In genomic region chr12:120215766-120216735, GRCh38 we compare ENCODE assay signal across 23 cellular contexts. TPM values are rescaled to one million over a fixed set of nuclear protein-coding genes. Genes with fewer than 3 reads are reported as not detected.
DNase-seq lines count a peak whose midpoint lies in the region; ATAC-seq and TF ChIP-seq lines count a peak whose summit lies in the region.
"Had no signal": no experiment of that assay in that cellular context is flagged by ENCODE, and none has a peak within 500 bp of the region (broad histone marks: within the 10 kb centered on the region; RNA-seq: fewer than 3 reads in every experiment).

No MANE protein-coding gene starts in this region.

- DNase-seq in activated naive CD4-positive, alpha-beta T cell treated with anti-CD3 and anti-CD28 coated beads, Interleukin-2, amount 50 U/mL, for 72 hours (ENCODE audit: low spot score in 2 of 2), result no peak
- DNase-seq in activated naive CD4-positive, alpha-beta T cell treated with anti-CD3 and anti-CD28 coated beads for 36 hours, result no peak
- no peak for DNase-seq in RWPE1 (ENCODE audit: low spot score)
- no peak for DNase-seq in glutamatergic neuron
- DNase-seq in stimulated activated effector memory CD8-positive, alpha-beta T cell treated with anti-CD3 and anti-CD28 coated beads, Interleukin-12 subunit alpha, Interleukin-12 subunit beta, amount 100 ng/mL, for 72 hours (ENCODE audit: low spot score in 2 of 2), result no peak
- no peak for DNase-seq in effector CD8-positive, alpha-beta T cell (lab: John Stamatoyannopoulos, UW)
- DNase-seq in hepatocyte (ENCODE audit: low spot score), result no peak
- DNase-seq: activated CD4-positive, alpha-beta memory T cell treated with anti-CD3 and anti-CD28 coated beads for 36 hours; adrenal gland; caudate nucleus; DMS79; effector CD4-positive, alpha-beta T cell; heart right ventricle; KG1; NCI-H1048; NCI-H2029; NCI-H510A treated with DMSO at 0.1 percent for 48 hours; SHP77 had no signal

- H3K36me3 Mint-ChIP-seq in activated naive CD4-positive, alpha-beta T cell treated with anti-CD3 and anti-CD28 coated beads, Interleukin-2, amount 50 U/mL, for 72 hours, result no peaks in the 10 kb centered on the region
- H3K36me3 Mint-ChIP-seq in activated naive CD4-positive, alpha-beta T cell treated with anti-CD3 and anti-CD28 coated beads for 36 hours (ENCODE audit: low read depth), result peaks cover 20% of the 10 kb centered on the region
- H3K36me3 Mint-ChIP-seq in glutamatergic neuron (ENCODE audit: unreplicated experiment), result no peaks in the 10 kb centered on the region
- H3K36me3 Mint-ChIP-seq in stimulated activated effector memory CD8-positive, alpha-beta T cell treated with anti-CD3 and anti-CD28 coated beads, Interleukin-12 subunit alpha, Interleukin-12 subunit beta, amount 100 ng/mL, for 72 hours, result peaks cover 81% of the 10 kb centered on the region

- H2AFZ ChIP-seq in hepatocyte, result no peak overlapping the region

- CTCF ChIA-PET in activated naive CD4-positive, alpha-beta T cell treated with anti-CD3 and anti-CD28 coated beads for 36 hours (lab: Charles Lee), result interaction anchor here (0.9 to 2.4 kb wide), 4 partner anchors 12 to 33 kb away, joined by 3 to 10 read pairs (median 3); partner anchors contain the start of gene RPLP0
- CTCF ChIA-PET in RWPE1 (lab: Yijun Ruan, JAX), result interaction anchor here (0.8 kb wide), 1 partner anchor 15 kb away, joined by 4 read pairs; the partner anchor contains the start of gene RPLP0

- WGBS in hepatocyte (ENCODE audit: low lambda C conversion rate, missing lambda C conversion rate), result 92% methylated on average over 22 of the region's 23 CpGs

- H3K27ac ChIP-seq in RWPE1 (peak overlapping the region; percentile 82), hepatocyte (no peak overlapping the region)
- H3K27ac ChIP-seq: adrenal gland, heart right ventricle, VCaP had no signal

- no peak overlapping the region for H3K4me3 Mint-ChIP-seq in activated naive CD4-positive, alpha-beta T cell treated with anti-CD3 and anti-CD28 coated beads for 36 hours
- peak overlapping the region; percentile 34 for H3K4me3 Mint-ChIP-seq in glutamatergic neuron (ENCODE audit: unreplicated experiment)
- H3K4me3 Mint-ChIP-seq in stimulated activated effector memory CD8-positive, alpha-beta T cell treated with anti-CD3 and anti-CD28 coated beads, Interleukin-12 subunit alpha, Interleukin-12 subunit beta, amount 100 ng/mL, for 72 hours, result no peak overlapping the region
- H3K4me3 Mint-ChIP-seq: activated CD4-positive, alpha-beta memory T cell treated with anti-CD3 and anti-CD28 coated beads for 36 hours; CD14-positive monocyte had no signal

- no peak for ATAC-seq in activated naive CD4-positive, alpha-beta T cell treated with anti-CD3 and anti-CD28 coated beads, Interleukin-2, amount 50 U/mL, for 72 hours
- no peak for ATAC-seq in stimulated activated effector memory CD8-positive, alpha-beta T cell treated with anti-CD3 and anti-CD28 coated beads, Interleukin-12 subunit alpha, Interleukin-12 subunit beta, amount 100 ng/mL, for 72 hours
- no peak for ATAC-seq in GM18505 (IDR thresholded peaks at IDR 0.05; ENCODE audit: unreplicated experiment)

- TF ChIP-seq POLR2A in GM18505 (IDR thresholded peaks at IDR 0.05; ENCODE audit: borderline replicate concordance, extremely low read depth, insufficient read depth, insufficient read length), result no peak

- no peaks in the 10 kb centered on the region for H3K27me3 Mint-ChIP-seq in activated naive CD4-positive, alpha-beta T cell treated with anti-CD3 and anti-CD28 coated beads for 36 hours (ENCODE audit: low read depth)
- peaks cover 8% of the 10 kb centered on the region for H3K27me3 Mint-ChIP-seq in glutamatergic neuron (ENCODE audit: unreplicated experiment)
- H3K27me3 Mint-ChIP-seq: activated CD4-positive, alpha-beta memory T cell treated with anti-CD3 and anti-CD28 coated beads for 36 hours had no signal

- H3K4me3 ChIP-seq in hepatocyte, result no peak overlapping the region
- H3K4me3 ChIP-seq: adrenal gland, heart right ventricle, lung, tibial nerve had no signal

- no peaks in the 10 kb centered on the region for H3K9me3 ChIP-seq in hepatocyte (ENCODE audit: low read depth)
- H3K9me3 ChIP-seq: adrenal gland, heart right ventricle, tibial nerve had no signal

- H3K4me1 ChIP-seq in hepatocyte (ENCODE audit: insufficient read depth), result no peaks in the 10 kb centered on the region

- H3K27ac Mint-ChIP-seq in activated naive CD4-positive, alpha-beta T cell treated with anti-CD3 and anti-CD28 coated beads, Interleukin-2, amount 50 U/mL, for 72 hours, result peak overlapping the region; percentile 16 to 96
- H3K27ac Mint-ChIP-seq in activated naive CD4-positive, alpha-beta T cell treated with anti-CD3 and anti-CD28 coated beads for 36 hours, result no peak overlapping the region
- H3K27ac Mint-ChIP-seq in glutamatergic neuron (ENCODE audit: unreplicated experiment), result peak overlapping the region; percentile 77
- H3K27ac Mint-ChIP-seq in stimulated activated effector memory CD8-positive, alpha-beta T cell treated with anti-CD3 and anti-CD28 coated beads, Interleukin-12 subunit alpha, Interleukin-12 subunit beta, amount 100 ng/mL, for 72 hours, result peak overlapping the region; percentile 80
- H3K27ac Mint-ChIP-seq: activated CD4-positive, alpha-beta memory T cell treated with anti-CD3 and anti-CD28 coated beads for 36 hours; CD14-positive monocyte had no signal

- POLR2A ChIA-PET in RWPE1 (lab: Yijun Ruan, JAX; ENCODE audit: low non-redundant PET), result interaction anchor here (1.0 kb wide), 1 partner anchor 15 kb away, joined by 4 read pairs; no protein-coding TSS in a partner anchor

- no peaks in the 10 kb centered on the region for H3K4me1 Mint-ChIP-seq in activated naive CD4-positive, alpha-beta T cell treated with anti-CD3 and anti-CD28 coated beads for 36 hours (ENCODE audit: low read depth)
- peaks cover 15% of the 10 kb centered on the region for H3K4me1 Mint-ChIP-seq in glutamatergic neuron (ENCODE audit: low read depth, unreplicated experiment)
- peaks cover 8% of the 10 kb centered on the region for H3K4me1 Mint-ChIP-seq in stimulated activated effector memory CD8-positive, alpha-beta T cell treated with anti-CD3 and anti-CD28 coated beads, Interleukin-12 subunit alpha, Interleukin-12 subunit beta, amount 100 ng/mL, for 72 hours
- H3K4me1 Mint-ChIP-seq: CD14-positive monocyte had no signal

- H3K9me2 ChIP-seq in hepatocyte (replicated peaks; ENCODE audit: insufficient read depth), result no peaks in the 10 kb centered on the region

- no peaks in the 10 kb centered on the region for H3K9me3 Mint-ChIP-seq in activated naive CD4-positive, alpha-beta T cell treated with anti-CD3 and anti-CD28 coated beads, Interleukin-2, amount 50 U/mL, for 72 hours
- no peaks in the 10 kb centered on the region for H3K9me3 Mint-ChIP-seq in activated naive CD4-positive, alpha-beta T cell treated with anti-CD3 and anti-CD28 coated beads for 36 hours
- H3K9me3 Mint-ChIP-seq in glutamatergic neuron (ENCODE audit: unreplicated experiment), result peaks cover 13% of the 10 kb centered on the region
- no peaks in the 10 kb centered on the region for H3K9me3 Mint-ChIP-seq in stimulated activated effector memory CD8-positive, alpha-beta T cell treated with anti-CD3 and anti-CD28 coated beads, Interleukin-12 subunit alpha, Interleukin-12 subunit beta, amount 100 ng/mL, for 72 hours
- H3K9me3 Mint-ChIP-seq: activated CD4-positive, alpha-beta memory T cell treated with anti-CD3 and anti-CD28 coated beads for 36 hours had no signal

- H3K36me3 ChIP-seq in hepatocyte (replicated peaks; ENCODE audit: insufficient read depth, low read depth), result no peaks in the 10 kb centered on the region

- H3K4me2 ChIP-seq in hepatocyte, result no peak overlapping the region

- intact Hi-C loops in activated naive CD4-positive, alpha-beta T cell treated with anti-CD3 and anti-CD28 coated beads for 36 hours (cut with micrococcal nuclease), result no loop called here

- H4K20me1 ChIP-seq in hepatocyte (ENCODE audit: insufficient read depth, poor library complexity, severe bottlenecking), result no peaks in the 10 kb centered on the region

- no peaks in the 10 kb centered on the region for H3K79me2 ChIP-seq in hepatocyte

- no peaks in the 10 kb centered on the region for H3K27me3 ChIP-seq in hepatocyte
- H3K27me3 ChIP-seq: adrenal gland, heart right ventricle, tibial nerve had no signal

- no peak for TF ChIP-seq CTCF in RWPE1 (conservative IDR thresholded peaks at IDR 0.05; ENCODE audit: low read depth)
- no peak for TF ChIP-seq CTCF in glutamatergic neuron (IDR thresholded peaks at IDR 0.05; ENCODE audit: partially characterized antibody, unreplicated experiment)
- TF ChIP-seq CTCF in hepatocyte (IDR thresholded peaks at IDR 0.05; ENCODE audit: poor library complexity), result no peak

RNA-seq across cellular contexts. Expression of gene RPLP0, which starts 15.1 kb away (rescaled TPM):
- total RNA-seq in activated naive CD4-positive, alpha-beta T cell treated with anti-CD3 and anti-CD28 coated beads, Interleukin-2, amount 50 U/mL, for 72 hours, result 1,000 to 10,000 TPM; 4,045 to 4,525 TPM
- 1,000 to 10,000 TPM; 5,065 to 5,278 TPM for total RNA-seq in activated naive CD4-positive, alpha-beta T cell treated with anti-CD3 and anti-CD28 coated beads for 36 hours
- total RNA-seq in glutamatergic neuron (ENCODE audit: unreplicated experiment) (1,238 TPM), hepatocyte (3,730 and 3,982 TPM in 2 replicates)
- 775 and 798 TPM in 2 replicates for polyA plus RNA-seq in hepatocyte

RNA-seq across cellular contexts. Expression of gene GCN1, which starts 21.5 kb away (rescaled TPM):
- 100 to 1,000 TPM; 114 to 131 TPM for total RNA-seq in activated naive CD4-positive, alpha-beta T cell treated with anti-CD3 and anti-CD28 coated beads, Interleukin-2, amount 50 U/mL, for 72 hours
- 100 to 1,000 TPM; 122 to 128 TPM for total RNA-seq in activated naive CD4-positive, alpha-beta T cell treated with anti-CD3 and anti-CD28 coated beads for 36 hours
- total RNA-seq in glutamatergic neuron (ENCODE audit: unreplicated experiment) (173 TPM), hepatocyte (37.4 and 197 TPM in 2 replicates)
- 27.6 and 28.2 TPM in 2 replicates for polyA plus RNA-seq in hepatocyte

RNA-seq across cellular contexts. Expression of gene PXN, which starts 49.5 kb away (rescaled TPM):
- 10 to 100 TPM; 49.8 to 66.8 TPM for total RNA-seq in activated naive CD4-positive, alpha-beta T cell treated with anti-CD3 and anti-CD28 coated beads, Interleukin-2, amount 50 U/mL, for 72 hours
- total RNA-seq in activated naive CD4-positive, alpha-beta T cell treated with anti-CD3 and anti-CD28 coated beads for 36 hours, result 100 to 1,000 TPM; 109 to 112 TPM
- 39.5 TPM for total RNA-seq in glutamatergic neuron (ENCODE audit: unreplicated experiment)
- total RNA-seq in hepatocyte, result 26.7 and 30.4 TPM in 2 replicates
- polyA plus RNA-seq in hepatocyte, result 61.7 and 69.3 TPM in 2 replicates
